Comparison of ENCODE assay signal across 9 cellular contexts in the genomic region with DNA sequence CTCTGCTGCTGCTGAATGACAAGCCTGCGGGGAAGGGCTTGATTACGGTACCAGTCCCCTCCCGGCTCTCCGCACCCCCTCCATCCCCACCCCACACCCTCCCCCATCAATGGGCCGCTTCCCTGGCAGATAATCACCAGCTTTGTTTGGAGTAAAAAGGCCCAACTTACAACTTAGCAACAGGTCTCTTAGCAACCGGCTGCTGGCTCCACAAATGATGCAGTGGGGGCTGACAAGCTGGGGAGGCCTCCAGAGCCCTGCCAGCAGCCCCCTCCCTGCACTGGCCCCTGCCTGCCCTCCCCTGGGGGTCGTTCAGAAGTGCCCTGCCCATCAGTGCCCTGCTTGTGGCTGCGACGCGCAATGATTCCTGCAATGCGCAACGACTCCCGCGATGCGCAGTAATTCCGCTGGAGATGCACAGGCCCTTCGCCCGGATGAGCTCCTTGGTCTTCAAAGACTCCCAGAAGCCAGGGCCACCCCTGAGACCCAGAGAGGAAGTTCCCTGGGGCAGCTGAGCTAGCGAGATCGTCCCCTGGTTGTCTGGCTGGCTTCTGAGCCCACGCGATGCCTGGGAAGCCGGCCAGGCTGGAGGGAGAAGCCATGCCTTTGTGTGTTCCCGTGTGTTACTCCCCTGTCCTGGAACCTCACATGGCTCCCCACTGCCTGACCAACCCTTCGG. TPM values are rescaled to one million over a fixed set of nuclear protein-coding genes. Genes with fewer than 3 reads are reported as not detected.
DNase-seq lines count a peak whose midpoint lies in the region; ATAC-seq and TF ChIP-seq lines count a peak whose summit lies in the region.
"Had no signal": no experiment of that assay in that cellular context is flagged by ENCODE, and none has a peak within 500 bp of the region (broad histone marks: within the 10 kb centered on the region; RNA-seq: fewer than 3 reads in every experiment).

No MANE protein-coding gene starts in this region.

- DNase-seq in C1 segment of cervical spinal cord (lab: John Stamatoyannopoulos, UW) = peak in 13 of 14 donors; percentile 59 to 95 (median 89)
- peak; percentile 57 for DNase-seq in NT2/D1 (ENCODE audit: low read depth, low spot score)
- peak; percentile 37 for DNase-seq in fibroblast of mammary gland (ENCODE audit: low read depth)
- DNase-seq in nephron progenitor cell = peak; percentile 25
- no peak for DNase-seq in UCSD-AML1 (lab: John Stamatoyannopoulos, UW; ENCODE audit: unreplicated experiment)
- DNase-seq in natural killer cell treated with Interleukin-12 subunit alpha and Interleukin-12 subunit beta and Interleukin-15 and Interleukin-18, amount 100 ng/mL, for 72 hours (ENCODE audit: low spot score) = no peak
- DNase-seq in NCI-H2029 (lab: John Stamatoyannopoulos, UW) = no peak
- DNase-seq: NCI-H187 had no signal

- H3K4me1 ChIP-seq in NT2/D1 (ENCODE audit: insufficient read depth, insufficient read length) = peaks cover 20% of the 10 kb centered on the region

- no peaks in the 10 kb centered on the region for H3K9me3 Mint-ChIP-seq in nephron progenitor cell
- no peaks in the 10 kb centered on the region for H3K9me3 Mint-ChIP-seq in natural killer cell treated with Interleukin-12 subunit alpha and Interleukin-12 subunit beta and Interleukin-15 and Interleukin-18, amount 100 ng/mL, for 72 hours

- H3K27ac Mint-ChIP-seq in nephron progenitor cell = peak overlapping the region; percentile 67
- H3K27ac Mint-ChIP-seq in natural killer cell treated with Interleukin-12 subunit alpha and Interleukin-12 subunit beta and Interleukin-15 and Interleukin-18, amount 100 ng/mL, for 72 hours = no peak overlapping the region

- H3K27me3 ChIP-seq in NT2/D1 (ENCODE audit: insufficient read depth, insufficient read length) = no peaks in the 10 kb centered on the region

- TF ChIP-seq CTCF in fibroblast of mammary gland (conservative IDR thresholded peaks at IDR 0.05; ENCODE audit: control insufficient read depth, insufficient read depth, low read depth, low read length) (no peak), nephron progenitor cell (IDR thresholded peaks at IDR 0.05) (no peak)

- no peaks in the 10 kb centered on the region for H3K9me3 ChIP-seq in NT2/D1 (ENCODE audit: insufficient read depth, low read length)

- H3K36me3 Mint-ChIP-seq in nephron progenitor cell (ENCODE audit: low read depth) = no peaks in the 10 kb centered on the region
- no peaks in the 10 kb centered on the region for H3K36me3 Mint-ChIP-seq in natural killer cell treated with Interleukin-12 subunit alpha and Interleukin-12 subunit beta and Interleukin-15 and Interleukin-18, amount 100 ng/mL, for 72 hours

- peaks cover 56% of the 10 kb centered on the region for H3K36me3 ChIP-seq in NT2/D1 (ENCODE audit: insufficient read depth, insufficient read length, low read length)

- ATAC-seq in HG02852 (IDR thresholded peaks at IDR 0.05; ENCODE audit: unreplicated experiment) = no peak
- no peak for ATAC-seq in natural killer cell treated with Interleukin-12 subunit alpha and Interleukin-12 subunit beta and Interleukin-15 and Interleukin-18, amount 100 ng/mL, for 72 hours

- peaks cover 41% of the 10 kb centered on the region for H3K4me1 Mint-ChIP-seq in nephron progenitor cell
- H3K4me1 Mint-ChIP-seq in natural killer cell treated with Interleukin-12 subunit alpha and Interleukin-12 subunit beta and Interleukin-15 and Interleukin-18, amount 100 ng/mL, for 72 hours (ENCODE audit: low read depth in 2 of 2) = no peaks in the 10 kb centered on the region

- peaks cover 3% of the 10 kb centered on the region for H3K27me3 Mint-ChIP-seq in nephron progenitor cell (ENCODE audit: low read depth, poor library complexity)
- H3K27me3 Mint-ChIP-seq in natural killer cell treated with Interleukin-12 subunit alpha and Interleukin-12 subunit beta and Interleukin-15 and Interleukin-18, amount 100 ng/mL, for 72 hours = no peaks in the 10 kb centered on the region

- H3K4me3 ChIP-seq in NT2/D1 (ENCODE audit: insufficient read length, low read depth) (no peak overlapping the region), fibroblast of mammary gland (ENCODE audit: control insufficient read depth, low read depth, low read length) (no peak overlapping the region)

- H3K9ac ChIP-seq in NT2/D1 (ENCODE audit: insufficient read length, low read depth) = peak overlapping the region; percentile 33

- no peak overlapping the region for H3K4me3 Mint-ChIP-seq in nephron progenitor cell
- H3K4me3 Mint-ChIP-seq in natural killer cell treated with Interleukin-12 subunit alpha and Interleukin-12 subunit beta and Interleukin-15 and Interleukin-18, amount 100 ng/mL, for 72 hours = no peak overlapping the region

RNA-seq across cellular contexts. Expression of a gene that starts 23.3 kb away (rescaled TPM):
- under 1 TPM; 0.50 to 0.95 TPM for total RNA-seq in natural killer cell treated with Interleukin-12 subunit alpha and Interleukin-12 subunit beta and Interleukin-15 and Interleukin-18, amount 100 ng/mL, for 72 hours

Comparison
In these comparisons a context has a peak if more than half of its experiments do, and no peak if none do; other contexts are left out.
1. DNase-seq: peak in C1 segment of cervical spinal cord (13 of 14), NT2/D1 (single experiment), fibroblast of mammary gland (single experiment) and nephron progenitor cell (single experiment); none in UCSD-AML1 (single experiment), natural killer cell treated with Interleukin-12 subunit alpha and Interleukin-12 subunit beta and Interleukin-15 and Interleukin-18, amount 100 ng/mL, for 72 hours (single experiment) and NCI-H2029 (single experiment).